8 cellular contexts compared by ENCODE assay signal in the genomic region with DNA sequence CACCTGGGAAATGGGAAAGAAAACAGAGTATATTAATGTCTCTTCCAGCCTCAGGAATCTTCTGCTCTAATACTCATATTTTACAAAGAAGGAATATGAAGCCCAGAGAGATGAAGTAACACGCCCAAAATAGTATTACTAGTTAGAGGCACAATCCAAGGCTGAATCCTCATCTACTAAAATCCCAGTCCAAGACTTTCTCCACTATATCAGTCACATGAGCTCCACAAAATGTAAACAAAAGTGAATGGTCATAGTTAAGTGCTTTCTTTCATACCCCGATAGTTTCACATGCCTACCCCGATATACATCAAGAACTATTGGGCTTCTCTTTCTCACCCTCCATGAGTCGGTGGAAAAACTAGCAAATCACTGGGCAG. TPM values are rescaled to one million over a fixed set of nuclear protein-coding genes. Genes with fewer than 3 reads are reported as not detected.
A peak's percentile ranks its signal among the peaks of the same experiment; 100 is the strongest.
DNase-seq lines count a peak whose midpoint lies in the region; ATAC-seq and TF ChIP-seq lines count a peak whose summit lies in the region.

No MANE protein-coding gene starts in this region.

- peaks cover 14% of the 10 kb centered on the region; the same call in 1 of the 2 replicates for H3K79me2 ChIP-seq in SU-DHL-6 (ENCODE audit: insufficient read depth, low read length)

- TF ChIP-seq CTCF in SU-DHL-6 (IDR thresholded peaks at IDR 0.05; ENCODE audit: insufficient read depth, low read length, poor library complexity, severe bottlenecking) (no peak), fibroblast of villous mesenchyme (IDR thresholded peaks at IDR 0.05; ENCODE audit: insufficient read depth, low read depth, low read length) (no peak), prostate gland (IDR thresholded peaks at IDR 0.05) (no peak)

- intact Hi-C loops in prostate gland (cut with DNase I) (loop anchor here (2.0 kb wide), 1 partner anchor 140 kb away; no protein-coding TSS in a partner anchor), sciatic nerve (cut with DNase I) (no loop called here)

- WGBS in prostate gland, result 9% methylated on average over 4 of the region's 4 CpGs

- H3K27ac ChIP-seq in SU-DHL-6 (ENCODE audit: low read depth, low read length) (peak overlapping the region; percentile 47), prostate gland (peak overlapping the region; percentile 68 to 78)

- H3K4me1 ChIP-seq in prostate gland (replicated peaks), result no peaks in the 10 kb centered on the region

- no peaks in the 10 kb centered on the region; the same call in 1 of the 2 replicates for H3F3A ChIP-seq in SU-DHL-6 (ENCODE audit: insufficient read depth)

- H3K9ac ChIP-seq in SU-DHL-6 (ENCODE audit: low read length), result peak overlapping the region; percentile 83

- no peak for TF ChIP-seq POLR2A in prostate gland (IDR thresholded peaks at IDR 0.05)

- peak overlapping the region; percentile 80 for H2AFZ ChIP-seq in SU-DHL-6 (ENCODE audit: low read depth, low read length, severe bottlenecking)

- H3K4me2 ChIP-seq in SU-DHL-6 (ENCODE audit: low read depth, low read length, poor library complexity, severe bottlenecking), result peak overlapping the region; percentile 90

- no peaks in the 10 kb centered on the region for H4K20me1 ChIP-seq in SU-DHL-6 (ENCODE audit: low read depth, low read length)

- H3K4me3 ChIP-seq in SU-DHL-6 (ENCODE audit: insufficient read depth, low read length, poor library complexity, severe bottlenecking) (peak overlapping the region; percentile 81), fibroblast of villous mesenchyme (ENCODE audit: low read depth, low read length) (peak overlapping the region; percentile 91), prostate gland (peak overlapping the region; percentile 48)

- H3K27me3 ChIP-seq in SU-DHL-6 (ENCODE audit: low read length) (no peaks in the 10 kb centered on the region; the same call in 1 of the 2 replicates), prostate gland (replicated peaks; ENCODE audit: insufficient read depth) (no peaks in the 10 kb centered on the region)

- H3K9me3 ChIP-seq in SU-DHL-6 (ENCODE audit: insufficient read depth, low read length) (no peaks in the 10 kb centered on the region), prostate gland (no peaks in the 10 kb centered on the region)

- ATAC-seq in GM21619 (IDR thresholded peaks at IDR 0.05; ENCODE audit: unreplicated experiment), result peak; percentile 13
- ATAC-seq in sciatic nerve, result no peak
- ATAC-seq in HG02973 (IDR thresholded peaks at IDR 0.05; ENCODE audit: unreplicated experiment), result no peak
- no peak for ATAC-seq in GM19035 (IDR thresholded peaks at IDR 0.05; ENCODE audit: unreplicated experiment)

- no peaks in the 10 kb centered on the region for H3K9me2 ChIP-seq in SU-DHL-6 (replicated peaks; ENCODE audit: insufficient read depth, low read length)

- DNase-seq in fibroblast of villous mesenchyme (ENCODE audit: low read depth), result peak; percentile 67
- DNase-seq in prostate gland (ENCODE audit: low spot score), result no peak
- DNase-seq in sciatic nerve (ENCODE audit: low spot score), result no peak
- no peak for DNase-seq in ureter (ENCODE audit: low spot score)

- H3K36me3 ChIP-seq in SU-DHL-6 (ENCODE audit: low read length) (peaks cover 8% of the 10 kb centered on the region; the same call in 1 of the 2 replicates), prostate gland (no peaks in the 10 kb centered on the region)

RNA-seq across cellular contexts. Expression of gene INTS2, which starts 1.0 kb away (rescaled TPM):
- total RNA-seq in fibroblast of villous mesenchyme, result 13.5 and 17.7 TPM in 2 replicates
- 10 to 100 TPM; 11.7 to 21.9 TPM for total RNA-seq in prostate gland
- 16.0 TPM for total RNA-seq in sciatic nerve
- total RNA-seq in ureter, result 19.5 TPM
